Comparison of ENCODE assay signal across 25 cellular contexts in the genomic region with DNA sequence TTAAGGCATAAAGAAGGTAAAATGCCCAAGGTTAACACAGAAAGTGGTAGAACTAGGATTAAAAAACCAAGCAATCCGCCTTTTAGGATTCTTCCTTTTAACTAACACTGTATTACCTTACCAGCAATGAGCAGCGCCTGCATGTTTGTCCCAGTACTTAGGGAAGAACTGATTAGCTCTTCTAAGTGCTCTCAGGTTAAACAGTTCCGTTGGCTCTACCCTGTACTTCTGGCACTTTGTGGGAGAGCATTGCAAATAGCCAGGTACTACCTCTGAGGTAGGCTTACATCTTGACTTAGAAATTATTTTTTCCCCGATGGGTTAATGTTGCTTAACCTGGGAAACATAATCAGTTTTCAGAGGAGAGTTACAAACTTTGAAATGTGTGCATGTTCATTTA. TPM values are rescaled to one million over a fixed set of nuclear protein-coding genes. Genes with fewer than 3 reads are reported as not detected.
A peak's percentile ranks its signal among the peaks of the same experiment; 100 is the strongest.
DNase-seq lines count a peak whose midpoint lies in the region; ATAC-seq and TF ChIP-seq lines count a peak whose summit lies in the region.
"Had no signal": no experiment of that assay in that cellular context is flagged by ENCODE, and none has a peak within 500 bp of the region (broad histone marks: within the 10 kb centered on the region; RNA-seq: fewer than 3 reads in every experiment).

No MANE protein-coding gene starts in this region.

- no peaks in the 10 kb centered on the region for H3K9me3 Mint-ChIP-seq in activated T-cell treated with anti-CD3 and anti-CD28 coated beads, Interleukin-2, amount 50 U/mL, for 24 hours
- no peaks in the 10 kb centered on the region for H3K9me3 Mint-ChIP-seq in activated naive CD8-positive, alpha-beta T cell treated with anti-CD3 and anti-CD28 coated beads, Interleukin-2, amount 50 U/mL, for 24 hours
- H3K9me3 Mint-ChIP-seq: CD4-positive, alpha-beta T cell; H9 had no signal

- H3K4me1 Mint-ChIP-seq in activated T-cell treated with anti-CD3 and anti-CD28 coated beads, Interleukin-2, amount 50 U/mL, for 24 hours (ENCODE audit: low read depth) = peaks cover 57% of the 10 kb centered on the region
- peaks cover 9% of the 10 kb centered on the region for H3K4me1 Mint-ChIP-seq in T-helper 17 cell
- H3K4me1 Mint-ChIP-seq in activated naive CD8-positive, alpha-beta T cell treated with anti-CD3 and anti-CD28 coated beads, Interleukin-2, amount 50 U/mL, for 24 hours = peaks cover 47% of the 10 kb centered on the region
- H3K4me1 Mint-ChIP-seq: H9 had no signal

- peaks cover 95% of the 10 kb centered on the region for H3K36me3 Mint-ChIP-seq in activated T-cell treated with anti-CD3 and anti-CD28 coated beads, Interleukin-2, amount 50 U/mL, for 24 hours (ENCODE audit: low read depth)
- peaks cover 5% of the 10 kb centered on the region for H3K36me3 Mint-ChIP-seq in T-helper 17 cell (ENCODE audit: low read depth)
- H3K36me3 Mint-ChIP-seq in activated naive CD8-positive, alpha-beta T cell treated with anti-CD3 and anti-CD28 coated beads, Interleukin-2, amount 50 U/mL, for 24 hours (ENCODE audit: low read depth) = peaks cover 78% of the 10 kb centered on the region

- WGBS in smooth muscle cell (ENCODE audit: low lambda C conversion rate) = 95% methylated on average over 4 of the region's 4 CpGs

- no peaks in the 10 kb centered on the region for H3K27me3 Mint-ChIP-seq in activated T-cell treated with anti-CD3 and anti-CD28 coated beads, Interleukin-2, amount 50 U/mL, for 24 hours
- H3K27me3 Mint-ChIP-seq in T-helper 17 cell = no peaks in the 10 kb centered on the region
- H3K27me3 Mint-ChIP-seq in activated naive CD8-positive, alpha-beta T cell treated with anti-CD3 and anti-CD28 coated beads, Interleukin-2, amount 50 U/mL, for 24 hours = no peaks in the 10 kb centered on the region
- H3K27me3 Mint-ChIP-seq: CD4-positive, alpha-beta T cell had no signal

- no peak for ATAC-seq in T-helper 17 cell
- ATAC-seq in activated naive CD8-positive, alpha-beta T cell treated with anti-CD3 and anti-CD28 coated beads, Interleukin-2, amount 50 U/mL, for 24 hours = no peak
- ATAC-seq: A549, PC-3 had no signal

- H3K27ac ChIP-seq in smooth muscle cell (ENCODE audit: low read depth) = peak overlapping the region; percentile 14
- H3K27ac ChIP-seq: A549; BLaER1 treated with 17β-estradiol and CSF1 and Interleukin-3, amounts not matched to agents 10 nM and 100 nM; GM23248 had no signal

- H3K4me2 ChIP-seq in smooth muscle cell = no peak overlapping the region
- H3K4me2 ChIP-seq: A549; BLaER1 treated with 17β-estradiol and CSF1 and Interleukin-3, amounts not matched to agents 10 nM and 100 nM; SK-N-SH had no signal

- no peaks in the 10 kb centered on the region for H3K9me3 ChIP-seq in T-helper 17 cell (ENCODE audit: control insufficient read depth, low read length, poor library complexity, severe bottlenecking)
- no peaks in the 10 kb centered on the region for H3K9me3 ChIP-seq in smooth muscle cell (replicated peaks; ENCODE audit: low read depth)
- H3K9me3 ChIP-seq: A549; BLaER1 treated with 17β-estradiol and CSF1 and Interleukin-3, amounts not matched to agents 10 nM and 100 nM; MG63; SK-N-SH had no signal

- TF ChIP-seq CTCF in smooth muscle cell (IDR thresholded peaks at IDR 0.05; ENCODE audit: borderline replicate concordance, insufficient read depth, poor library complexity, severe bottlenecking) = no peak

- no peaks in the 10 kb centered on the region for H3F3A ChIP-seq in smooth muscle cell (ENCODE audit: low read depth)

- no peak overlapping the region for H3K4me3 ChIP-seq in smooth muscle cell
- H3K4me3 ChIP-seq: A549; BLaER1 treated with 17β-estradiol and CSF1 and Interleukin-3, amounts not matched to agents 10 nM and 100 nM; GM23248; MG63 had no signal

- H3K27me3 ChIP-seq in smooth muscle cell (ENCODE audit: low read depth) = no peaks in the 10 kb centered on the region
- H3K27me3 ChIP-seq: BLaER1 treated with 17β-estradiol and CSF1 and Interleukin-3, amounts not matched to agents 10 nM and 100 nM; MG63 had no signal

- peaks cover 87% of the 10 kb centered on the region for H4K20me1 ChIP-seq in smooth muscle cell (ENCODE audit: low read depth)

- H3K4me1 ChIP-seq in smooth muscle cell (ENCODE audit: low read depth) = no peaks in the 10 kb centered on the region
- H3K4me1 ChIP-seq: A549; BLaER1 treated with 17β-estradiol and CSF1 and Interleukin-3, amounts not matched to agents 10 nM and 100 nM had no signal

- DNase-seq in activated T-cell treated with anti-CD3 and anti-CD28 coated beads, Interleukin-2, amount 50 U/mL, for 24 hours = no peak
- DNase-seq in activated T-cell treated with anti-CD3 and anti-CD28 coated beads, Interleukin-2, amount 50 U/mL, for 1 hour = no peak
- DNase-seq in T-helper 17 cell = no peak
- DNase-seq in activated naive CD8-positive, alpha-beta T cell treated with anti-CD3 and anti-CD28 coated beads, Interleukin-2, amount 50 U/mL, for 24 hours = no peak
- no peak for DNase-seq in smooth muscle cell (lab: John Stamatoyannopoulos, UW; ENCODE audit: unreplicated experiment)
- DNase-seq in NCI-H146 treated with DMSO at 0.1 percent for 48 hours (lab: John Stamatoyannopoulos, UW; ENCODE audit: unreplicated experiment) = no peak
- no peak for DNase-seq in NCI-H524 treated with DMSO at 0.1 percent for 48 hours (lab: John Stamatoyannopoulos, UW)
- DNase-seq: AML-193; CD4-positive, alpha-beta T cell; GM23248; H9; KBM-7; MG63; NCI-H1105 treated with DMSO at 0.1 percent for 48 hours; NCI-H146; NCI-H2029 treated with DMSO at 0.1 percent for 48 hours; NCI-H2171; NCI-H345; NCI-H510A treated with DMSO at 0.1 percent for 48 hours; NCI-H748 treated with DMSO at 0.1 percent for 48 hours; NK-92 treated with Interleukin-12 subunit alpha and Interleukin-12 subunit beta, amount 100 ng/mL, for 24 hours; PC-3; SK-N-SH had no signal

- H3K4me3 Mint-ChIP-seq in activated T-cell treated with anti-CD3 and anti-CD28 coated beads, Interleukin-2, amount 50 U/mL, for 24 hours = no peak overlapping the region
- no peak overlapping the region for H3K4me3 Mint-ChIP-seq in T-helper 17 cell
- no peak overlapping the region for H3K4me3 Mint-ChIP-seq in activated naive CD8-positive, alpha-beta T cell treated with anti-CD3 and anti-CD28 coated beads, Interleukin-2, amount 50 U/mL, for 24 hours
- H3K4me3 Mint-ChIP-seq: CD4-positive, alpha-beta T cell; H9 had no signal

- H3K9ac ChIP-seq in smooth muscle cell (ENCODE audit: low read depth) = no peak overlapping the region
- H3K9ac ChIP-seq: BLaER1 treated with 17β-estradiol and CSF1 and Interleukin-3, amounts not matched to agents 10 nM and 100 nM; GM23248; SK-N-SH had no signal

- H3K36me3 ChIP-seq in smooth muscle cell (ENCODE audit: low read depth) = peaks cover 68% of the 10 kb centered on the region

- H3K79me2 ChIP-seq in smooth muscle cell (ENCODE audit: low read depth) = peaks cover 58% of the 10 kb centered on the region

- no peak overlapping the region for H2AFZ ChIP-seq in smooth muscle cell (ENCODE audit: low read depth)
- H2AFZ ChIP-seq: GM23248 had no signal

- peak overlapping the region; percentile 56 for H3K27ac Mint-ChIP-seq in activated T-cell treated with anti-CD3 and anti-CD28 coated beads, Interleukin-2, amount 50 U/mL, for 24 hours
- H3K27ac Mint-ChIP-seq in T-helper 17 cell = peak overlapping the region; percentile 72
- peak overlapping the region; percentile 33 for H3K27ac Mint-ChIP-seq in activated naive CD8-positive, alpha-beta T cell treated with anti-CD3 and anti-CD28 coated beads, Interleukin-2, amount 50 U/mL, for 24 hours
- H3K27ac Mint-ChIP-seq: CD4-positive, alpha-beta T cell had no signal

RNA-seq across cellular contexts. Expression of gene DHX9, which starts 21.5 kb away (rescaled TPM):
- total RNA-seq in T-helper 17 cell = 100 to 1,000 TPM; 273 to 300 TPM
- 99.2 and 138 TPM in 2 replicates for total RNA-seq in smooth muscle cell
- 65.4 and 69.5 TPM in 2 replicates for polyA plus RNA-seq in smooth muscle cell
